ENCODE assay signal across 8 cellular contexts in the genomic region with DNA sequence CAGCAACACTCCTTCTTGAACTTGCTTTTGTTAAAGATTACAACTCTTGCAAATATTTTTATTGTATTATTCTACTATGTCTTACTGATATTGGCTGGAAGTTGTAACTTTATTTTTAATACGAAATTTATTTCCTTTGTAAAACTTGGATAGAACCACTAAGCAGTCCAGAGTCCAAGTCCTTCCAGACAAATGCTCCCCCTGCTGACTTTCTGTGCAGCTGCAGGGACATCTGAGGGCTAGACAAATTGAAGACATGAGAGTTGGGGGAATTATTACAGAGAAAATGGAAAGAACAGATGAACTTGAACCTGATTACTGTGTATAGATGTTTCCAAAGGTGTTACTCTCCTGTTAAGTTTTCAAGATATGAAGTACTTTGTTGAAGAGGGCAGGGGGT.
DNase-seq lines count a peak whose midpoint lies in the region; ATAC-seq, FAIRE-seq and TF ChIP-seq lines count a peak whose summit lies in the region.

No MANE protein-coding gene starts in this region.

- intact Hi-C loops in adrenal gland (cut with DNase I) (no loop called here), lower leg skin (cut with DNase I; ENCODE audit: low total_unique reads) (no loop called here)

- DNase-seq in D721Med (ENCODE audit: insufficient read length, low spot score) = no peak
- DNase-seq in adrenal gland = peak; percentile 18 to 57 (median 36)
- peak; percentile 31 for DNase-seq in left kidney (ENCODE audit: low read depth, low spot score)
- DNase-seq in lower leg skin (ENCODE audit: low spot score in 2 of 2) = no peak
- no peak for DNase-seq in DMS79 treated with DMSO at 0.1 percent for 48 hours (lab: John Stamatoyannopoulos, UW)
- DNase-seq in H54 (ENCODE audit: insufficient read length, low spot score) = no peak
- DNase-seq in NCI-H1436 treated with DMSO at 0.1 percent for 48 hours (lab: John Stamatoyannopoulos, UW) = no peak

- no peak overlapping the region for H3K4me3 ChIP-seq in adrenal gland
- H3K4me3 ChIP-seq in lower leg skin (ENCODE audit: low read depth, poor library complexity, severe bottlenecking) = no peak overlapping the region

- TF ChIP-seq POLR2A in adrenal gland (IDR thresholded peaks at IDR 0.05) (no peak), lower leg skin (IDR thresholded peaks at IDR 0.05) (no peak), H54 (IDR thresholded peaks at IDR 0.05; ENCODE audit: low read depth, low read length) (no peak)

- TF ChIP-seq CTCF in D721Med (IDR thresholded peaks at IDR 0.05; ENCODE audit: insufficient read depth, missing control alignments) (peak; percentile 48), adrenal gland (IDR thresholded peaks at IDR 0.05) (peak; percentile 41 to 65 (median 52)), lower leg skin (IDR thresholded peaks at IDR 0.05) (no peak)

- WGBS in adrenal gland, 4 donors = 9 to 14% (median 12%) methylated on average over 1 of the region's 1 CpG
- WGBS in lower leg skin, 2 donors = 15 to 22% methylated on average over 1 of the region's 1 CpG

- FAIRE-seq in D721Med (lab: Jason Lieb, UNC) (peak; percentile 67), H54 (lab: Jason Lieb, UNC) (no peak)

- no peaks in the 10 kb centered on the region for H3K9me3 ChIP-seq in adrenal gland (replicated peaks in 1 of 3)

- H3K4me1 ChIP-seq in adrenal gland (replicated peaks in 1 of 2) = peaks cover 0 to 11% of the 10 kb centered on the region in 2 donors

- no peak overlapping the region for H3K27ac ChIP-seq in adrenal gland

- ATAC-seq in HG02798 (IDR thresholded peaks at IDR 0.05; ENCODE audit: poor library complexity, unreplicated experiment) = peak; percentile 53

- no peaks in the 10 kb centered on the region for H3K36me3 ChIP-seq in adrenal gland (replicated peaks in 1 of 2)

- no peaks in the 10 kb centered on the region for H3K27me3 ChIP-seq in adrenal gland

Comparison
In these comparisons a context has a peak if more than half of its experiments do, and no peak if none do; other contexts are left out.
1. DNase-seq: peak in adrenal gland (7 of 7) and left kidney (single experiment); none in D721Med (single experiment), lower leg skin (0 of 2), DMS79 treated with DMSO at 0.1 percent for 48 hours (single experiment), H54 (single experiment) and NCI-H1436 treated with DMSO at 0.1 percent for 48 hours (single experiment).
2. CTCF ChIP-seq: peak in D721Med (single experiment) and adrenal gland (6 of 6); none in lower leg skin (0 of 3).